Comparison of ENCODE assay signal across 8 cellular contexts in the genomic region with DNA sequence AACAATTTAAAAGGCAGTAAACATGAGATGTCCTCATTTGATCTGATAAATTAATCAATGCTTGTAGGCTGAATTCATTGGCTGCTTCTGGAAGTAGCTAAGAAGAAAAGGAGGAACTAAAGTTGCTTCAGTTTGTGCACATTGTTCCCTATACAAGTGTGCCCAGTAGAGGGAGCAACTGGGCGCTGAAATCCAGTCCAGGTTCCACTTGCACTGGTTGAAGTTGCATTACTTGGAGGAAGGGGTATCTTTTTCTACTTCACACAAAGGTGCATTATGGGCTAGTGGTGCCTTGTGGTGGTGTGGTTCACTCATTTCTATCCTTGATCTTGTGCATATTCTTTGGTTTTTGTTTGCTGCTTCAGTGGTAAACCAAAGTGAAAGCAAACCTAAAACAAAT.
DNase-seq lines count a peak whose midpoint lies in the region; ATAC-seq and TF ChIP-seq lines count a peak whose summit lies in the region.

No MANE protein-coding gene starts in this region.

- DNase-seq in NCI-H2171 treated with DMSO at 0.1 percent for 48 hours (lab: John Stamatoyannopoulos, UW) (peak; percentile 1), NCI-H2171 (lab: John Stamatoyannopoulos, UW) (no peak), left ventricle myocardium inferior (no peak), posterior vena cava (ENCODE audit: low spot score) (no peak)
- DNase-seq in stimulated activated naive CD8-positive, alpha-beta T cell treated with anti-CD3 and anti-CD28 coated beads, Interleukin-15, Interleukin-2, amounts not matched to agents 100 U/mL and 50 U/mL, for 24 hours = peak; percentile 9

- H3K4me3 ChIP-seq in SU-DHL-6 (ENCODE audit: insufficient read depth, low read length, poor library complexity, severe bottlenecking) = no peak overlapping the region
- no peak overlapping the region for H3K4me3 ChIP-seq in left ventricle myocardium inferior

- H3K9ac ChIP-seq in SU-DHL-6 (ENCODE audit: low read length) = no peak overlapping the region

- no peaks in the 10 kb centered on the region for H3K4me1 ChIP-seq in left ventricle myocardium inferior

- peak; percentile 83 for ATAC-seq in GM19328 (IDR thresholded peaks at IDR 0.05; ENCODE audit: unreplicated experiment)
- ATAC-seq in HG03520 (IDR thresholded peaks at IDR 0.05; ENCODE audit: unreplicated experiment) = peak; percentile 93
- no peak for ATAC-seq in stimulated activated naive CD8-positive, alpha-beta T cell treated with anti-CD3 and anti-CD28 coated beads, Interleukin-15, Interleukin-2, amounts not matched to agents 100 U/mL and 50 U/mL, for 24 hours

- no peaks in the 10 kb centered on the region for H3K9me2 ChIP-seq in SU-DHL-6 (replicated peaks; ENCODE audit: insufficient read depth, low read length)

- H3K4me2 ChIP-seq in SU-DHL-6 (ENCODE audit: low read depth, low read length, poor library complexity, severe bottlenecking) = no peak overlapping the region

- intact Hi-C loops in left ventricle myocardium inferior (cut with micrococcal nuclease) = no loop called here
- intact Hi-C loops in posterior vena cava (cut with DNase I) = no loop called here

- no peak overlapping the region for H2AFZ ChIP-seq in SU-DHL-6 (ENCODE audit: low read depth, low read length, severe bottlenecking)

- H3K9me3 ChIP-seq in SU-DHL-6 (ENCODE audit: insufficient read depth, low read length) (no peaks in the 10 kb centered on the region), left ventricle myocardium inferior (replicated peaks) (no peaks in the 10 kb centered on the region)

- no peak overlapping the region for H3K27ac ChIP-seq in SU-DHL-6 (ENCODE audit: low read depth, low read length)
- H3K27ac ChIP-seq in left ventricle myocardium inferior (replicated peaks) = no peak overlapping the region

- no peaks in the 10 kb centered on the region for H3K79me2 ChIP-seq in SU-DHL-6 (ENCODE audit: insufficient read depth, low read length)

- H3K36me3 ChIP-seq in SU-DHL-6 (ENCODE audit: low read length) (no peaks in the 10 kb centered on the region), left ventricle myocardium inferior (no peaks in the 10 kb centered on the region)

- H4K20me1 ChIP-seq in SU-DHL-6 (ENCODE audit: low read depth, low read length) = no peaks in the 10 kb centered on the region

- no peaks in the 10 kb centered on the region for H3F3A ChIP-seq in SU-DHL-6 (ENCODE audit: insufficient read depth)

- peak; percentile 44 for TF ChIP-seq CTCF in SU-DHL-6 (IDR thresholded peaks at IDR 0.05; ENCODE audit: insufficient read depth, low read length, poor library complexity, severe bottlenecking)
- TF ChIP-seq CTCF in left ventricle myocardium inferior (IDR thresholded peaks at IDR 0.05; ENCODE audit: borderline replicate concordance) = peak; percentile 54

- no peaks in the 10 kb centered on the region for H3K27me3 ChIP-seq in SU-DHL-6 (ENCODE audit: low read length)
- H3K27me3 ChIP-seq in left ventricle myocardium inferior (ENCODE audit: low read depth) = no peaks in the 10 kb centered on the region

Comparison
In these comparisons a context has a peak if more than half of its experiments do, and no peak if none do; other contexts are left out.
1. DNase-seq: peak in NCI-H2171 treated with DMSO at 0.1 percent for 48 hours (single experiment) and stimulated activated naive CD8-positive, alpha-beta T cell treated with anti-CD3 and anti-CD28 coated beads, Interleukin-15, Interleukin-2, amounts not matched to agents 100 U/mL and 50 U/mL, for 24 hours (single experiment); none in NCI-H2171 (single experiment), left ventricle myocardium inferior (single experiment) and posterior vena cava (single experiment).